9 cellular contexts compared by ENCODE assay signal in genomic region chr19:35436477-35437141, GRCh38. TPM values are rescaled to one million over a fixed set of nuclear protein-coding genes. Genes with fewer than 3 reads are reported as not detected.
A peak's percentile ranks its signal among the peaks of the same experiment; 100 is the strongest.
DNase-seq lines count a peak whose midpoint lies in the region; ATAC-seq and TF ChIP-seq lines count a peak whose summit lies in the region.
"Had no signal": no experiment of that assay in that cellular context is flagged by ENCODE, and none has a peak within 500 bp of the region (broad histone marks: within the 10 kb centered on the region; RNA-seq: fewer than 3 reads in every experiment).

No MANE protein-coding gene starts in this region.

- peak overlapping the region; percentile 68 for H3K27ac Mint-ChIP-seq in activated CD4-positive, alpha-beta memory T cell treated with anti-CD3 and anti-CD28 coated beads, Interleukin-2, amount 10 ng/mL, durations not matched to agents 7 days and 5 days

- POLR2A ChIA-PET in activated CD4-positive, alpha-beta memory T cell treated with anti-CD3 and anti-CD28 coated beads, Interleukin-2, amount 10 ng/mL, durations not matched to agents 7 days and 5 days (lab: Charles Lee), result interaction anchor here (3.2 kb wide), 1 partner anchor 26 kb away, joined by 10 read pairs; no protein-coding TSS in a partner anchor

- peak overlapping the region; percentile 37 for H3K4me3 Mint-ChIP-seq in activated CD4-positive, alpha-beta memory T cell treated with anti-CD3 and anti-CD28 coated beads, Interleukin-2, amount 10 ng/mL, durations not matched to agents 7 days and 5 days

- no peak for TF ChIP-seq EP300 in stomach (IDR thresholded peaks at IDR 0.05)

- peaks cover 4% of the 10 kb centered on the region for H3K9me3 Mint-ChIP-seq in activated CD4-positive, alpha-beta memory T cell treated with anti-CD3 and anti-CD28 coated beads, Interleukin-2, amount 10 ng/mL, durations not matched to agents 7 days and 5 days

- CTCF ChIA-PET in activated CD4-positive, alpha-beta memory T cell treated with anti-CD3 and anti-CD28 coated beads, Interleukin-2, amount 10 ng/mL, durations not matched to agents 7 days and 5 days (lab: Charles Lee), result no interaction called here

- peaks cover 0 to 1% (median 0%) of the 10 kb centered on the region in 4 donors for H3K9me3 ChIP-seq in stomach

- ATAC-seq in left cardiac atrium (peak; percentile 57 to 71), GM19351 (IDR thresholded peaks at IDR 0.05; ENCODE audit: unreplicated experiment) (no peak)

- peaks cover 24% of the 10 kb centered on the region for H3K4me1 Mint-ChIP-seq in activated CD4-positive, alpha-beta memory T cell treated with anti-CD3 and anti-CD28 coated beads, Interleukin-2, amount 10 ng/mL, durations not matched to agents 7 days and 5 days

- 1 to 4% (median 2%) methylated on average over 13 to 14 of the region's 14 CpGs for WGBS in stomach, 5 donors

- intact Hi-C loops in left cardiac atrium (cut with DNase I), result no loop called here
- intact Hi-C loops in stomach (cut with DNase I; ENCODE audit: low total_unique reads), result no loop called here

- peaks cover 40% of the 10 kb centered on the region for H3K27me3 Mint-ChIP-seq in activated CD4-positive, alpha-beta memory T cell treated with anti-CD3 and anti-CD28 coated beads, Interleukin-2, amount 10 ng/mL, durations not matched to agents 7 days and 5 days

- no peaks in the 10 kb centered on the region for H3K36me3 ChIP-seq in stomach

- peaks cover 4% of the 10 kb centered on the region for H3K36me3 Mint-ChIP-seq in activated CD4-positive, alpha-beta memory T cell treated with anti-CD3 and anti-CD28 coated beads, Interleukin-2, amount 10 ng/mL, durations not matched to agents 7 days and 5 days (ENCODE audit: low read depth)

- TF ChIP-seq POLR2A in stomach (IDR thresholded peaks at IDR 0.05), result no peak

- DNase-seq in AG08395 (ENCODE audit: low spot score) (peak; percentile 57), H4 (ENCODE audit: low spot score) (peak; percentile 91), left cardiac atrium (peak; percentile 35), stomach (peak; percentile 33), GM19238 (ENCODE audit: insufficient read length, low spot score) (no peak)
- peak; percentile 42 for DNase-seq in activated CD4-positive, alpha-beta memory T cell treated with anti-CD3 and anti-CD28 coated beads, Interleukin-2, amount 10 ng/mL, durations not matched to agents 7 days and 5 days
- no peak for DNase-seq in activated effector memory CD4-positive, alpha-beta T cell treated with anti-CD3 and anti-CD28 coated beads, Interleukin-2, amount 50 U/mL, for 16 hours

- peak overlapping the region; percentile 64 to 90 (median 86) for H3K27ac ChIP-seq in stomach

- H3K4me3 ChIP-seq in stomach, result peak overlapping the region in 1 of 4 donors; percentile 11

- H3K27me3 ChIP-seq in stomach, result no peaks in the 10 kb centered on the region

- TF ChIP-seq CTCF in stomach (IDR thresholded peaks at IDR 0.05), result no peak

- H3K4me1 ChIP-seq in stomach, result peaks cover 36 to 56% (median 47%) of the 10 kb centered on the region in 4 donors

RNA-seq across cellular contexts. Expression of gene FFAR2, which starts 11.4 kb away (rescaled TPM):
- total RNA-seq in H4 (2014; rRNA removed; shearing (Covaris generic)), result not detected in 2 replicates
- total RNA-seq in activated CD4-positive, alpha-beta memory T cell treated with anti-CD3 and anti-CD28 coated beads, Interleukin-2, amount 10 ng/mL, durations not matched to agents 7 days and 5 days, result not detected
- under 1 TPM; 0.44 to 0.47 TPM for total RNA-seq in left cardiac atrium
- 1 to 10 TPM in 1 of 5 donors, not detected in 4; 1.4 TPM for total RNA-seq in stomach
- under 1 TPM; 0.35 to 0.62 (median 0.46) TPM for polyA plus RNA-seq in stomach

RNA-seq across cellular contexts. Expression of gene KRTDAP, which starts 53.7 kb away (rescaled TPM):
- not detected in 2 replicates for total RNA-seq in H4 (2014; rRNA removed; shearing (Covaris generic))
- total RNA-seq in activated CD4-positive, alpha-beta memory T cell treated with anti-CD3 and anti-CD28 coated beads, Interleukin-2, amount 10 ng/mL, durations not matched to agents 7 days and 5 days, result not detected
- total RNA-seq in left cardiac atrium, result not detected
- total RNA-seq in stomach, result not detected
- 1 to 10 TPM in 2 of 3 donors, not detected in 1; 2.3 to 3.0 TPM for polyA plus RNA-seq in stomach
- total RNA-seq: subcutaneous adipose tissue had no signal

Comparison
In these comparisons a context has a peak if more than half of its experiments do, and no peak if none do; other contexts are left out.
1. DNase-seq: peak in AG08395 (single experiment), H4 (single experiment), activated CD4-positive, alpha-beta memory T cell treated with anti-CD3 and anti-CD28 coated beads, Interleukin-2, amount 10 ng/mL, durations not matched to agents 7 days and 5 days (single experiment), left cardiac atrium (single experiment) and stomach (single experiment); none in GM19238 (single experiment) and activated effector memory CD4-positive, alpha-beta T cell treated with anti-CD3 and anti-CD28 coated beads, Interleukin-2, amount 50 U/mL, for 16 hours (single experiment).